8 cellular contexts compared by ENCODE assay signal in the genomic region with DNA sequence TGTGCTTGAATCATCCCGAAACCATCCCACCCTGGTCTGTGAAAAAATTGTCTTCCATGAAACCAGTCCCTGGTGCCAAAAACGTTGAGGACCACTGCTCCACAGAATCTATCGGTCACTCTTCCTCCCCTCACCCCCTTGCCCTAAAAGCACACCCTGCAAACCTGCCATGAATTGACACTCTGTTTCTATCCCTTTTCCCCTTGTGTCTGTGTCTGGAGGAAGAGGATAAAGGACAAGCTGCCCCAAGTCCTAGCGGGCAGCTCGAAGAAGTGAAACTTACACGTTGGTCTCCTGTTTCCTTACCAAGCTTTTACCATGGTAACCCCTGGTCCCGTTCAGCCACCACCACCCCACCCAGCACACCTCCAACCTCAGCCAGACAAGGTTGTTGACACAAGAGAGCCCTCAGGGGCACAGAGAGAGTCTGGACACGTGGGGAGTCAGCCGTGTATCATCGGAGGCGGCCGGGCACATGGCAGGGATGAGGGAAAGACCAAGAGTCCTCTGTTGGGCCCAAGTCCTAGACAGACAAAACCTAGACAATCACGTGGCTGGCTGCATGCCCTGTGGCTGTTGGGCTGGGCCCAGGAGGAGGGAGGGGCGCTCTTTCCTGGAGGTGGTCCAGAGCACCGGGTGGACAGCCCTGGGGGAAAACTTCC. TPM values are rescaled to one million over a fixed set of nuclear protein-coding genes. Genes with fewer than 3 reads are reported as not detected.
DNase-seq lines count a peak whose midpoint lies in the region; ATAC-seq, FAIRE-seq and TF ChIP-seq lines count a peak whose summit lies in the region.

No MANE protein-coding gene starts in this region.

- H3K36me3 ChIP-seq in Karpas-422 (ENCODE audit: insufficient read depth, low read length): no peaks in the 10 kb centered on the region
- peaks cover 38% of the 10 kb centered on the region for H3K36me3 ChIP-seq in brain microvascular endothelial cell (replicated peaks)
- peaks cover 0 to 8% (median 3%) of the 10 kb centered on the region in 4 donors for H3K36me3 ChIP-seq in right lobe of liver
- H3K36me3 ChIP-seq in upper lobe of right lung: no peaks in the 10 kb centered on the region

- WGBS in right lobe of liver (ENCODE audit: insufficient coverage, low coverage, low lambda C conversion rate, missing lambda C conversion rate): 13% methylated on average over 15 of the region's 15 CpGs

- no peaks in the 10 kb centered on the region for H4K20me1 ChIP-seq in Karpas-422 (ENCODE audit: insufficient read depth, low read depth, low read length)

- H2AFZ ChIP-seq in Karpas-422 (ENCODE audit: low read length): 0 out of 2 replicates have a peak overlapping the region, but pooled peaks have one; percentile 86

- peak overlapping the region in 1 of 2 donors; percentile 66 for H3K4me3 Mint-ChIP-seq in activated T-cell treated with anti-CD3 and anti-CD28 coated beads, Interleukin-2, amount 50 U/mL, for 72 hours

- TF ChIP-seq CTCF in brain microvascular endothelial cell (IDR thresholded peaks at IDR 0.05; ENCODE audit: low read depth, low read length, missing control alignments) (peak; percentile 20), right lobe of liver (IDR thresholded peaks at IDR 0.05) (peak in 1 of 4 donors; percentile 2), upper lobe of right lung (IDR thresholded peaks at IDR 0.05) (no peak)

- H3K9ac ChIP-seq in Karpas-422 (ENCODE audit: low read length): no peak overlapping the region

- TF ChIP-seq POLR2A in right lobe of liver (IDR thresholded peaks at IDR 0.05) (peak; percentile 32), H54 (IDR thresholded peaks at IDR 0.05; ENCODE audit: low read depth, low read length) (no peak)

- H3K27me3 Mint-ChIP-seq in activated T-cell treated with anti-CD3 and anti-CD28 coated beads, Interleukin-2, amount 50 U/mL, for 72 hours (ENCODE audit: low read depth): peaks cover 74% of the 10 kb centered on the region

- H3K9me2 ChIP-seq in Karpas-422 (replicated peaks; ENCODE audit: insufficient read depth, low read length): no peaks in the 10 kb centered on the region

- H3K4me1 Mint-ChIP-seq in activated T-cell treated with anti-CD3 and anti-CD28 coated beads, Interleukin-2, amount 50 U/mL, for 72 hours (ENCODE audit: low read depth): peaks cover 37% of the 10 kb centered on the region

- no peak for DNase-seq in activated T-cell treated with anti-CD3 and anti-CD28 coated beads, Interleukin-2, amount 50 U/mL, for 72 hours
- DNase-seq in activated T-cell treated with anti-CD3 and anti-CD28 coated beads for 4 hours (no peak), Karpas-422 (no peak), brain microvascular endothelial cell (peak; percentile 91), right lobe of liver (peak; percentile 92 to 96 (median 95)), upper lobe of right lung (peak; percentile 72), H54 (ENCODE audit: insufficient read length, low spot score) (no peak), SHP77 treated with DMSO at 0.1 percent for 48 hours (lab: John Stamatoyannopoulos, UW) (no peak)

- peaks cover 9% of the 10 kb centered on the region for H3K4me1 ChIP-seq in Karpas-422 (ENCODE audit: low read length)
- H3K4me1 ChIP-seq in right lobe of liver: peaks cover 0 to 61% (median 28%) of the 10 kb centered on the region in 4 donors
- peaks cover 52% of the 10 kb centered on the region for H3K4me1 ChIP-seq in upper lobe of right lung

- ATAC-seq in activated T-cell treated with anti-CD3 and anti-CD28 coated beads, Interleukin-2, amount 50 U/mL, for 72 hours (replicated peaks in 1 of 2): peak; percentile 20 to 33
- ATAC-seq in right lobe of liver (peak; percentile 32 to 74 (median 62)), upper lobe of right lung (peak; percentile 35)

- H3K4me2 ChIP-seq in Karpas-422 (ENCODE audit: low read depth, low read length, poor library complexity, severe bottlenecking): no peak overlapping the region

- no peak for FAIRE-seq in H54 (lab: Jason Lieb, UNC)

- H3K36me3 Mint-ChIP-seq in activated T-cell treated with anti-CD3 and anti-CD28 coated beads, Interleukin-2, amount 50 U/mL, for 72 hours (ENCODE audit: insufficient read depth in 2 of 2): peaks cover 0 to 1% of the 10 kb centered on the region in 2 donors

- H3K27me3 ChIP-seq in Karpas-422 (ENCODE audit: low read length) (no peaks in the 10 kb centered on the region), brain microvascular endothelial cell (replicated peaks) (no peaks in the 10 kb centered on the region), right lobe of liver (no peaks in the 10 kb centered on the region), upper lobe of right lung (peaks cover 4% of the 10 kb centered on the region)

- no peak overlapping the region for H3K27ac Mint-ChIP-seq in activated T-cell treated with anti-CD3 and anti-CD28 coated beads, Interleukin-2, amount 50 U/mL, for 72 hours

- H3K9me3 Mint-ChIP-seq in activated T-cell treated with anti-CD3 and anti-CD28 coated beads, Interleukin-2, amount 50 U/mL, for 72 hours: no peaks in the 10 kb centered on the region

- H3K4me3 ChIP-seq in Karpas-422 (ENCODE audit: low read length) (no peak overlapping the region), brain microvascular endothelial cell (ENCODE audit: low read depth, low read length) (peak overlapping the region; percentile 90), right lobe of liver (peak overlapping the region in 1 of 3 donors; percentile 9), upper lobe of right lung (peak overlapping the region; percentile 31)

- no peaks in the 10 kb centered on the region for H3K79me2 ChIP-seq in Karpas-422 (ENCODE audit: low read length)

- H3K9me3 ChIP-seq in Karpas-422 (ENCODE audit: low read length) (no peaks in the 10 kb centered on the region), right lobe of liver (no peaks in the 10 kb centered on the region), upper lobe of right lung (no peaks in the 10 kb centered on the region)

- H3K27ac ChIP-seq in Karpas-422 (ENCODE audit: low read length): no peak overlapping the region
- H3K27ac ChIP-seq in brain microvascular endothelial cell: peak overlapping the region; percentile 97
- H3K27ac ChIP-seq in right lobe of liver: peak overlapping the region; percentile 84 to 95 (median 84)
- peak overlapping the region; percentile 81 for H3K27ac ChIP-seq in upper lobe of right lung

- in situ Hi-C loops in brain microvascular endothelial cell (cut with HindIII; ENCODE audit: low pct_ligation_motif_present, low sequenced_read_pairs): no loop called here

- intact Hi-C loops in right lobe of liver (cut with DNase I) (no loop called here), upper lobe of right lung (cut with DNase I) (no loop called here)

RNA-seq across cellular contexts. Expression of a gene that starts 0.8 kb away (rescaled TPM):
- total RNA-seq in activated T-cell treated with anti-CD3 and anti-CD28 coated beads, Interleukin-2, amount 50 U/mL, for 72 hours: under 1 TPM in 1 of 2 donors, not detected in 1; 0.14 TPM
- total RNA-seq in Karpas-422 (2014; rRNA removed; shearing (Covaris generic); ENCODE audit: low replicate concordance): not detected in 2 replicates
- total RNA-seq in right lobe of liver (100 to 1,000 TPM in 3 of 6 experiments, 10 to 100 TPM in 2, 1 to 10 TPM in 1; 5.4 to 497 (median 98.6) TPM), upper lobe of right lung (13.7 TPM)

RNA-seq across cellular contexts. Expression of a gene that starts 28.2 kb away (rescaled TPM):
- 10 to 100 TPM; 23.4 to 28.4 TPM for total RNA-seq in activated T-cell treated with anti-CD3 and anti-CD28 coated beads, Interleukin-2, amount 50 U/mL, for 72 hours
- 150 and 256 TPM in 2 replicates for total RNA-seq in Karpas-422 (2014; rRNA removed; shearing (Covaris generic); ENCODE audit: low replicate concordance)
- total RNA-seq in right lobe of liver (10 to 100 TPM; 24.0 to 56.5 (median 26.4) TPM), upper lobe of right lung (24.0 TPM)

RNA-seq across cellular contexts. Expression of a gene that starts 39.2 kb away (rescaled TPM):
- total RNA-seq in activated T-cell treated with anti-CD3 and anti-CD28 coated beads, Interleukin-2, amount 50 U/mL, for 72 hours: under 1 TPM in 1 of 2 donors, not detected in 1; 0.19 TPM
- 0.86 and 1.4 TPM in 2 replicates for total RNA-seq in Karpas-422 (2014; rRNA removed; shearing (Covaris generic); ENCODE audit: low replicate concordance)
- total RNA-seq in right lobe of liver: not detected
- not detected for total RNA-seq in upper lobe of right lung

RNA-seq across cellular contexts. Expression of a gene that starts 40.8 kb away (rescaled TPM):
- total RNA-seq in activated T-cell treated with anti-CD3 and anti-CD28 coated beads, Interleukin-2, amount 50 U/mL, for 72 hours: 10 to 100 TPM; 44.5 to 50.2 TPM
- total RNA-seq in Karpas-422 (2014; rRNA removed; shearing (Covaris generic); ENCODE audit: low replicate concordance): 8.1 and 14.0 TPM in 2 replicates
- 10 to 100 TPM in 5 of 6 experiments, 1 to 10 TPM in 1; 9.2 to 19.7 (median 17.6) TPM for total RNA-seq in right lobe of liver
- total RNA-seq in upper lobe of right lung: 60.9 TPM

RNA-seq across cellular contexts. Expression of a gene that starts 54.0 kb away (rescaled TPM):
- not detected for total RNA-seq in activated T-cell treated with anti-CD3 and anti-CD28 coated beads, Interleukin-2, amount 50 U/mL, for 72 hours
- not detected in 2 replicates for total RNA-seq in Karpas-422 (2014; rRNA removed; shearing (Covaris generic); ENCODE audit: low replicate concordance)
- not detected for total RNA-seq in right lobe of liver
- total RNA-seq in upper lobe of right lung: not detected

Comparison
In these comparisons a context has a peak if more than half of its experiments do, and no peak if none do; other contexts are left out.
1. DNase-seq: peak in brain microvascular endothelial cell (single experiment), right lobe of liver (3 of 3) and upper lobe of right lung (single experiment); none in activated T-cell treated with anti-CD3 and anti-CD28 coated beads, Interleukin-2, amount 50 U/mL, for 72 hours (0 of 2), activated T-cell treated with anti-CD3 and anti-CD28 coated beads for 4 hours (single experiment), Karpas-422 (single experiment), H54 (single experiment) and SHP77 treated with DMSO at 0.1 percent for 48 hours (single experiment).
2. Peak in every context shown above with its lines, with median percentiles within 50 percentile points of each other: ATAC-seq.